1 cellular context compared by ENCODE assay signal in genomic region chr21:39183272-39184049, GRCh38.
TF ChIP-seq lines count a peak whose summit lies in the region.

A gene with protein sequence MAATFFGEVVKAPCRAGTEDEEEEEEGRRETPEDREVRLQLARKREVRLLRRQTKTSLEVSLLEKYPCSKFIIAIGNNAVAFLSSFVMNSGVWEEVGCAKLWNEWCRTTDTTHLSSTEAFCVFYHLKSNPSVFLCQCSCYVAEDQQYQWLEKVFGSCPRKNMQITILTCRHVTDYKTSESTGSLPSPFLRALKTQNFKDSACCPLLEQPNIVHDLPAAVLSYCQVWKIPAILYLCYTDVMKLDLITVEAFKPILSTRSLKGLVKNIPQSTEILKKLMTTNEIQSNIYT (minus strand): TSS chr21:39183451. CDS start chr21:39183385, 66 bp downstream.

TF ChIP-seq in HepG2, 621 proteins besides CTCF, POLR2A, EP300 and RAD21 (continued from another document and continues in another):
- TF ChIP-seq, protein P1, sequence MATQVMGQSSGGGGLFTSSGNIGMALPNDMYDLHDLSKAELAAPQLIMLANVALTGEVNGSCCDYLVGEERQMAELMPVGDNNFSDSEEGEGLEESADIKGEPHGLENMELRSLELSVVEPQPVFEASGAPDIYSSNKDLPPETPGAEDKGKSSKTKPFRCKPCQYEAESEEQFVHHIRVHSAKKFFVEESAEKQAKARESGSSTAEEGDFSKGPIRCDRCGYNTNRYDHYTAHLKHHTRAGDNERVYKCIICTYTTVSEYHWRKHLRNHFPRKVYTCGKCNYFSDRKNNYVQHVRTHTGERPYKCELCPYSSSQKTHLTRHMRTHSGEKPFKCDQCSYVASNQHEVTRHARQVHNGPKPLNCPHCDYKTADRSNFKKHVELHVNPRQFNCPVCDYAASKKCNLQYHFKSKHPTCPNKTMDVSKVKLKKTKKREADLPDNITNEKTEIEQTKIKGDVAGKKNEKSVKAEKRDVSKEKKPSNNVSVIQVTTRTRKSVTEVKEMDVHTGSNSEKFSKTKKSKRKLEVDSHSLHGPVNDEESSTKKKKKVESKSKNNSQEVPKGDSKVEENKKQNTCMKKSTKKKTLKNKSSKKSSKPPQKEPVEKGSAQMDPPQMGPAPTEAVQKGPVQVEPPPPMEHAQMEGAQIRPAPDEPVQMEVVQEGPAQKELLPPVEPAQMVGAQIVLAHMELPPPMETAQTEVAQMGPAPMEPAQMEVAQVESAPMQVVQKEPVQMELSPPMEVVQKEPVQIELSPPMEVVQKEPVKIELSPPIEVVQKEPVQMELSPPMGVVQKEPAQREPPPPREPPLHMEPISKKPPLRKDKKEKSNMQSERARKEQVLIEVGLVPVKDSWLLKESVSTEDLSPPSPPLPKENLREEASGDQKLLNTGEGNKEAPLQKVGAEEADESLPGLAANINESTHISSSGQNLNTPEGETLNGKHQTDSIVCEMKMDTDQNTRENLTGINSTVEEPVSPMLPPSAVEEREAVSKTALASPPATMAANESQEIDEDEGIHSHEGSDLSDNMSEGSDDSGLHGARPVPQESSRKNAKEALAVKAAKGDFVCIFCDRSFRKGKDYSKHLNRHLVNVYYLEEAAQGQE (IDR thresholded peaks at IDR 0.05; ENCODE audit: borderline replicate concordance in 1 of 2, low read depth in 1 of 2, low read length in 2 of 2), result peak in 1 of 2 experiments; percentile 34; a peak in 1 of 4 replicates
- no peak for TF ChIP-seq TRIM24 (CRISPR knock-in tag; IDR thresholded peaks at IDR 0.05)
- no peak for TF ChIP-seq ZNF737 (CRISPR knock-in tag; IDR thresholded peaks at IDR 0.05; ENCODE audit: borderline replicate concordance)
- peak; percentile 80; the same call in 1 of the 2 replicates for TF ChIP-seq ZNF792 (CRISPR knock-in tag; IDR thresholded peaks at IDR 0.05)
- TF ChIP-seq ZNF34 (CRISPR knock-in tag; IDR thresholded peaks at IDR 0.05; ENCODE audit: borderline replicate concordance), result no peak
- peak; percentile 84; the same call in 1 of the 2 replicates for TF ChIP-seq ZNF33B (CRISPR knock-in tag; IDR thresholded peaks at IDR 0.05)
- peak; percentile 70; the same call in 1 of the 2 replicates for TF ChIP-seq ZNF589 (CRISPR knock-in tag; conservative IDR thresholded peaks at IDR 0.05)
- TF ChIP-seq, protein P2, sequence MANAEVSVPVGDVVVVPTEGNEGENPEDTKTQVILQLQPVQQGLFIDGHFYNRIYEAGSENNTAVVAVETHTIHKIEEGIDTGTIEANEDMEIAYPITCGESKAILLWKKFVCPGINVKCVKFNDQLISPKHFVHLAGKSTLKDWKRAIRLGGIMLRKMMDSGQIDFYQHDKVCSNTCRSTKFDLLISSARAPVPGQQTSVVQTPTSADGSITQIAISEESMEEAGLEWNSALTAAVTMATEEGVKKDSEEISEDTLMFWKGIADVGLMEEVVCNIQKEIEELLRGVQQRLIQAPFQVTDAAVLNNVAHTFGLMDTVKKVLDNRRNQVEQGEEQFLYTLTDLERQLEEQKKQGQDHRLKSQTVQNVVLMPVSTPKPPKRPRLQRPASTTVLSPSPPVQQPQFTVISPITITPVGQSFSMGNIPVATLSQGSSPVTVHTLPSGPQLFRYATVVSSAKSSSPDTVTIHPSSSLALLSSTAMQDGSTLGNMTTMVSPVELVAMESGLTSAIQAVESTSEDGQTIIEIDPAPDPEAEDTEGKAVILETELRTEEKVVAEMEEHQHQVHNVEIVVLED (CRISPR knock-in tag; IDR thresholded peaks at IDR 0.05; ENCODE audit: borderline replicate concordance), result peak; percentile 84
- TF ChIP-seq ZBTB7B (CRISPR knock-in tag; IDR thresholded peaks at IDR 0.05), result peak; percentile 36; the same call in 1 of the 2 replicates
- peak; percentile 89 for TF ChIP-seq HDAC1 (CRISPR knock-in tag; IDR thresholded peaks at IDR 0.05)
- 0 out of 2 replicates have a peak, but pooled peaks have one; percentile 45 for TF ChIP-seq ZC3H4 (CRISPR knock-in tag; IDR thresholded peaks at IDR 0.05; ENCODE audit: borderline replicate concordance)
- TF ChIP-seq ZNF776 (CRISPR knock-in tag; IDR thresholded peaks at IDR 0.05), result peak; percentile 84
- no peak for TF ChIP-seq NFRKB (IDR thresholded peaks at IDR 0.05)
- TF ChIP-seq, protein P3, sequence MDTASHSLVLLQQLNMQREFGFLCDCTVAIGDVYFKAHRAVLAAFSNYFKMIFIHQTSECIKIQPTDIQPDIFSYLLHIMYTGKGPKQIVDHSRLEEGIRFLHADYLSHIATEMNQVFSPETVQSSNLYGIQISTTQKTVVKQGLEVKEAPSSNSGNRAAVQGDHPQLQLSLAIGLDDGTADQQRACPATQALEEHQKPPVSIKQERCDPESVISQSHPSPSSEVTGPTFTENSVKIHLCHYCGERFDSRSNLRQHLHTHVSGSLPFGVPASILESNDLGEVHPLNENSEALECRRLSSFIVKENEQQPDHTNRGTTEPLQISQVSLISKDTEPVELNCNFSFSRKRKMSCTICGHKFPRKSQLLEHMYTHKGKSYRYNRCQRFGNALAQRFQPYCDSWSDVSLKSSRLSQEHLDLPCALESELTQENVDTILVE (CRISPR knock-in tag; IDR thresholded peaks at IDR 0.05), result peak; percentile 76; the same call in 1 of the 2 replicates
- peak; percentile 84 for TF ChIP-seq POLR2G (IDR thresholded peaks at IDR 0.05; ENCODE audit: low read depth, low read length)
- TF ChIP-seq, protein P4, sequence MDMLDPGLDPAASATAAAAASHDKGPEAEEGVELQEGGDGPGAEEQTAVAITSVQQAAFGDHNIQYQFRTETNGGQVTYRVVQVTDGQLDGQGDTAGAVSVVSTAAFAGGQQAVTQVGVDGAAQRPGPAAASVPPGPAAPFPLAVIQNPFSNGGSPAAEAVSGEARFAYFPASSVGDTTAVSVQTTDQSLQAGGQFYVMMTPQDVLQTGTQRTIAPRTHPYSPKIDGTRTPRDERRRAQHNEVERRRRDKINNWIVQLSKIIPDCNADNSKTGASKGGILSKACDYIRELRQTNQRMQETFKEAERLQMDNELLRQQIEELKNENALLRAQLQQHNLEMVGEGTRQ (IDR thresholded peaks at IDR 0.05; ENCODE audit: low read depth, low read length), result no peak
- TF ChIP-seq, protein P4 (CRISPR knock-in tag; IDR thresholded peaks at IDR 0.05; ENCODE audit: borderline replicate concordance), result no peak
- no peak for TF ChIP-seq PTBP1 (IDR thresholded peaks at IDR 0.05; ENCODE audit: low read depth, low read length, poor library complexity, severe bottlenecking)
- TF ChIP-seq ZNF333 (CRISPR knock-in tag; IDR thresholded peaks at IDR 0.05; ENCODE audit: borderline replicate concordance), result no peak
- no peak for TF ChIP-seq HCFC1 (IDR thresholded peaks at IDR 0.05; ENCODE audit: low read depth, low read length)
- TF ChIP-seq NR3C1 (CRISPR knock-in tag; IDR thresholded peaks at IDR 0.05), result no peak
- no peak for TF ChIP-seq THYN1 (CRISPR knock-in tag; IDR thresholded peaks at IDR 0.05; ENCODE audit: borderline replicate concordance, low read depth)
- TF ChIP-seq ZMYM2 (CRISPR knock-in tag; IDR thresholded peaks at IDR 0.05), result peak; percentile 90
- peak; percentile 71 for TF ChIP-seq ZNF205 (CRISPR knock-in tag; IDR thresholded peaks at IDR 0.05)
- TF ChIP-seq ZBTB3 (CRISPR knock-in tag; IDR thresholded peaks at IDR 0.05; ENCODE audit: borderline replicate concordance, low read depth), result no peak; the same call in 1 of the 2 replicates
- peak; percentile 76; the same call in 1 of the 2 replicates for TF ChIP-seq ZNF790 (CRISPR knock-in tag; IDR thresholded peaks at IDR 0.05; ENCODE audit: borderline replicate concordance)
- peak; percentile 68; the same call in 1 of the 2 replicates for TF ChIP-seq TBX2 (CRISPR knock-in tag; IDR thresholded peaks at IDR 0.05; ENCODE audit: borderline replicate concordance)
- no peak; the same call in none of the 2 replicates for TF ChIP-seq ZNF343 (CRISPR knock-in tag; IDR thresholded peaks at IDR 0.05)
- TF ChIP-seq ZNF160 (CRISPR knock-in tag; IDR thresholded peaks at IDR 0.05), result peak; percentile 42; the same call in 1 of the 2 replicates
- 0 out of 2 replicates have a peak, but pooled peaks have one; percentile 60 for TF ChIP-seq SNRNP70 (IDR thresholded peaks at IDR 0.05; ENCODE audit: low read depth, low read length)
- TF ChIP-seq SAP130 (CRISPR knock-in tag; IDR thresholded peaks at IDR 0.05; ENCODE audit: low read depth), result peak; percentile 82
- TF ChIP-seq NAIF1 (CRISPR knock-in tag; IDR thresholded peaks at IDR 0.05; ENCODE audit: borderline replicate concordance), result peak; percentile 6; the same call in 1 of the 2 replicates
- TF ChIP-seq KMT2B (CRISPR knock-in tag; IDR thresholded peaks at IDR 0.05), result peak; percentile 79; the same call in 1 of the 2 replicates
- TF ChIP-seq ZNF10 (CRISPR knock-in tag; IDR thresholded peaks at IDR 0.05; ENCODE audit: borderline replicate concordance, low read depth), result no peak
- TF ChIP-seq RFXANK (CRISPR knock-in tag; IDR thresholded peaks at IDR 0.05), result peak; percentile 56; the same call in 1 of the 2 replicates
- TF ChIP-seq NFYB (CRISPR knock-in tag; IDR thresholded peaks at IDR 0.05), result no peak
- TF ChIP-seq ZNF546 (CRISPR knock-in tag; conservative IDR thresholded peaks at IDR 0.05), result no peak
- peak; percentile 47 for TF ChIP-seq FOSL2 (CRISPR knock-in tag; IDR thresholded peaks at IDR 0.05)
- TF ChIP-seq ZNF629 (CRISPR knock-in tag; conservative IDR thresholded peaks at IDR 0.05), result peak; percentile 13; the same call in 1 of the 2 replicates
- TF ChIP-seq ZNF557 (CRISPR knock-in tag; IDR thresholded peaks at IDR 0.05), result no peak
- TF ChIP-seq NFAT5 (CRISPR knock-in tag; IDR thresholded peaks at IDR 0.05), result peak; percentile 59; the same call in 1 of the 2 replicates
- peak; percentile 75 for TF ChIP-seq ZFX (CRISPR knock-in tag; IDR thresholded peaks at IDR 0.05; ENCODE audit: low read depth)
- peak; percentile 51; the same call in 1 of the 2 replicates for TF ChIP-seq MAZ (IDR thresholded peaks at IDR 0.05; ENCODE audit: borderline replicate concordance, low read depth, low read length)
- TF ChIP-seq MAZ (CRISPR knock-in tag; IDR thresholded peaks at IDR 0.05; ENCODE audit: low read depth), result peak; percentile 21; the same call in 1 of the 2 replicates
- TF ChIP-seq RXRB (CRISPR knock-in tag; IDR thresholded peaks at IDR 0.05; ENCODE audit: borderline replicate concordance), result 0 out of 2 replicates have a peak, but pooled peaks have one; percentile 36
- no peak; the same call in 1 of the 2 replicates for TF ChIP-seq NCOR1 (IDR thresholded peaks at IDR 0.05; ENCODE audit: borderline replicate concordance, low read length)
- TF ChIP-seq CREB3 (CRISPR knock-in tag; IDR thresholded peaks at IDR 0.05), result peak; percentile 55; the same call in 1 of the 2 replicates
- TF ChIP-seq ZNF382 (CRISPR knock-in tag; IDR thresholded peaks at IDR 0.05; ENCODE audit: borderline replicate concordance), result no peak
- TF ChIP-seq ZNF770 (CRISPR knock-in tag; IDR thresholded peaks at IDR 0.05), result 0 out of 2 replicates have a peak, but pooled peaks have one; percentile 11
